In the genomic region with DNA sequence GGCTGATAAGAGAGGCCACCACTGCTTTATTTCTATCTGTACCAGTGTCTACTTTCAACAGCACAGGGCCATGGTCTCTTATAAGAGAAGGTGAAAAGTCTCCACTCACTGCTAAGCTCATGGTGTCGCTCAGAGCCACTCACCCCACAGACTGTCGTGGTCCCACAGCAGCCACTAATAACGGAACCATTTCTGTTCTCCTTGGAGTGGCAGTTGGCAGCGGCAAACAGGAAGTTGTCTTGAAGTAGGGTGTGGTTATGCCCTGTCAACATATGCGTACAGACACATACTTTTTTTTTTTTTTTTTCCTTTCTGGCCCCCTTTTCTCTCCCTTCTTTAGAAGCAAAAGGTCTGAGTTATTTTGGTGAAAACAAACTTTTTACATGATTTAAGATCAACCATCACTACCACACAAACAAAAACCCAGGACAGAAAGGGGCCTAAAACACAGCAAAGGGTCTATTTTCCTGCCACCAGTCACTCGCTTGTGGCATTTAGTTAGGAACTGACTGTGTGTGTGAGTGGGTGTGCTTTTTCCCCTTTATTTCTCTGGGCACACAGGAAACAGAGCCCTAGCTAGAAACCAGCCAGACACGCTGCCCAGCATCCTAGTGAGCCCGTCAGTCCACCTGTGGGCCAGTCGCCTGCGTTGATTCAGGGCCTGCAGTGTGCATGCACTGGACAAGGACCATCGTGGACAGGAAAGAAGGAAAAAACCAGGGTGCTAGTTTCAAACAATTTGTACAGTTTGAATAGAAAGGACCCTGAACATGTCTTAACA, we compare ENCODE assay signal across 9 cellular contexts.
DNase-seq lines count a peak whose midpoint lies in the region; ATAC-seq and TF ChIP-seq lines count a peak whose summit lies in the region.
"Had no signal": no experiment of that assay in that cellular context is flagged by ENCODE, and none has a peak within 500 bp of the region (broad histone marks: within the 10 kb centered on the region; RNA-seq: fewer than 3 reads in every experiment).

No MANE protein-coding gene starts in this region.

- ATAC-seq in GM21515 (IDR thresholded peaks at IDR 0.05; ENCODE audit: unreplicated experiment), result peak; percentile 50
- peak; percentile 66 to 80 for ATAC-seq in lower lobe of right lung

- H3K36me3 Mint-ChIP-seq in CD4-positive, alpha-beta memory T cell, result peaks cover 10 to 17% of the 10 kb centered on the region in 2 donors

- no peak for TF ChIP-seq CTCF in lower lobe of right lung (IDR thresholded peaks at IDR 0.05)
- no peak for TF ChIP-seq CTCF in uterus (IDR thresholded peaks at IDR 0.05)

- CTCF ChIA-PET in CD4-positive, alpha-beta memory T cell (lab: Charles Lee; ENCODE audit: partially characterized antibody), result interaction anchor here (0.8 to 4.2 kb wide), 9 partner anchors 8 to 366 kb away, joined by 3 to 40 read pairs (median 4); partner anchors contain the start of gene RINT1

- H3K27ac Mint-ChIP-seq in CD4-positive, alpha-beta memory T cell, result peak overlapping the region; percentile 90 to 99 (median 96)

- no peaks in the 10 kb centered on the region for H3K9me3 ChIP-seq in CD4-positive, alpha-beta memory T cell (ENCODE audit: control insufficient read depth in 1 of 2, low read length in 2 of 2)
- H3K9me3 ChIP-seq in lower lobe of right lung, result no peaks in the 10 kb centered on the region
- no peaks in the 10 kb centered on the region for H3K9me3 ChIP-seq in uterus

- peak in 1 of 2 donors; percentile 4 for TF ChIP-seq POLR2A in uterus (IDR thresholded peaks at IDR 0.05)

- DNase-seq in CD4-positive, alpha-beta memory T cell, result peak; percentile 75 to 86 (median 80)
- DNase-seq in NCI-H69 (lab: John Stamatoyannopoulos, UW) (peak; percentile 30), lower lobe of right lung (peak; percentile 76), uterus (no peak), caudate nucleus (lab: John Stamatoyannopoulos, UW) (no peak), NCI-H1694 treated with DMSO at 0.1 percent for 48 hours (lab: John Stamatoyannopoulos, UW) (no peak)
- DNase-seq in activated T-cell treated with anti-CD3 and anti-CD28 coated beads, Interleukin-2, amount 50 U/mL, for 48 hours, result peak; percentile 62 to 69

- H3K4me1 ChIP-seq in CD4-positive, alpha-beta memory T cell (ENCODE audit: insufficient read depth, low read length), result peaks cover 72% of the 10 kb centered on the region
- H3K4me1 ChIP-seq in lower lobe of right lung (peaks cover 70% of the 10 kb centered on the region), uterus (no peaks in the 10 kb centered on the region)

- peaks cover 65 to 94% (median 76%) of the 10 kb centered on the region in 4 donors for H3K4me1 Mint-ChIP-seq in CD4-positive, alpha-beta memory T cell

- no peaks in the 10 kb centered on the region for H3K27me3 ChIP-seq in CD4-positive, alpha-beta memory T cell (ENCODE audit: insufficient read depth, low read length)
- H3K27me3 ChIP-seq in lower lobe of right lung (ENCODE audit: low read depth), result no peaks in the 10 kb centered on the region
- H3K27me3 ChIP-seq in uterus, result no peaks in the 10 kb centered on the region

- peak overlapping the region; percentile 86 to 95 (median 92) for H3K4me3 Mint-ChIP-seq in CD4-positive, alpha-beta memory T cell

- POLR2A ChIA-PET in CD4-positive, alpha-beta memory T cell (lab: Charles Lee; ENCODE audit: partially characterized antibody), result interaction anchor here (0.6 to 4.3 kb wide), 9 partner anchors 13 to 348 kb away, joined by 3 to 113 read pairs (median 4); partner anchors contain the start of gene ATXN7L1

- H3K27me3 Mint-ChIP-seq in CD4-positive, alpha-beta memory T cell, result no peaks in the 10 kb centered on the region

- no peaks in the 10 kb centered on the region for H3K9me3 Mint-ChIP-seq in CD4-positive, alpha-beta memory T cell

- intact Hi-C loops in CD4-positive, alpha-beta memory T cell (cut with micrococcal nuclease), result loop anchor here (1.0 to 5.0 kb wide), 4 partner anchors 13 to 434 kb away; partner anchors contain the start of genes ATXN7L1 and SYPL1
- intact Hi-C loops in lower lobe of right lung (cut with DNase I) (no loop called here), uterus (cut with DNase I; ENCODE audit: low total_unique reads) (no loop called here)

- peak overlapping the region; percentile 12 to 27 for H3K4me3 ChIP-seq in CD4-positive, alpha-beta memory T cell (ENCODE audit: low read length in 2 of 2)
- H3K4me3 ChIP-seq in lower lobe of right lung (peak overlapping the region; percentile 53), uterus (peak overlapping the region in 1 of 2 donors; percentile 30)

- H3K27ac ChIP-seq in CD4-positive, alpha-beta memory T cell (ENCODE audit: low read depth, low read length), result peak overlapping the region; percentile 83
- H3K27ac ChIP-seq in lower lobe of right lung (peak overlapping the region; percentile 80), uterus (peak overlapping the region; percentile 65 to 72), caudate nucleus (ENCODE audit: low read depth, low read length) (no peak overlapping the region)
- H3K27ac ChIP-seq: epithelial cell of prostate had no signal

- no peaks in the 10 kb centered on the region for H3K36me3 ChIP-seq in CD4-positive, alpha-beta memory T cell (ENCODE audit: insufficient read depth, low read length)
- H3K36me3 ChIP-seq in lower lobe of right lung, result no peaks in the 10 kb centered on the region
- H3K36me3 ChIP-seq in uterus, result no peaks in the 10 kb centered on the region

Comparison
In these comparisons a context has a peak if more than half of its experiments do, and no peak if none do; other contexts are left out.
1. DNase-seq: peak in CD4-positive, alpha-beta memory T cell (5 of 5), NCI-H69 (single experiment), activated T-cell treated with anti-CD3 and anti-CD28 coated beads, Interleukin-2, amount 50 U/mL, for 48 hours (2 of 2) and lower lobe of right lung (single experiment); none in uterus (0 of 2), caudate nucleus (0 of 61) and NCI-H1694 treated with DMSO at 0.1 percent for 48 hours (single experiment).